In genomic region chr2:237126519-237126918, GRCh38 we compare ENCODE assay signal across 24 cellular contexts. TPM values are rescaled to one million over a fixed set of nuclear protein-coding genes. Genes with fewer than 3 reads are reported as not detected.
DNase-seq lines count a peak whose midpoint lies in the region; TF ChIP-seq lines count a peak whose summit lies in the region.
"Had no signal": no experiment of that assay in that cellular context is flagged by ENCODE, and none has a peak within 500 bp of the region (broad histone marks: within the 10 kb centered on the region; RNA-seq: fewer than 3 reads in every experiment).

No MANE protein-coding gene starts in this region.

- H3K14ac ChIP-seq in mesenchymal stem cell (ENCODE audit: low read length in 2 of 2): peak overlapping the region in 1 of 2 experiments; percentile 90

- DNase-seq in Peyer's patch (no peak), mesenchymal stem cell (no peak), NCI-H1105 treated with DMSO at 0.1 percent for 48 hours (lab: John Stamatoyannopoulos, UW) (no peak), C1 segment of cervical spinal cord (lab: John Stamatoyannopoulos, UW) (no peak), Calu3 (no peak), GM10248 (ENCODE audit: extremely low spot score) (no peak)
- DNase-seq: activated CD4-positive, alpha-beta T cell treated with anti-CD3 and anti-CD28 coated beads, Interleukin-2, amount 50 U/mL, for 1 hour; activated effector memory CD4-positive, alpha-beta T cell treated with Interleukin-2 at 50 U/mL for 16 hours; CD8-positive, alpha-beta T cell; cortex of kidney; DMS53; foreskin keratinocyte; KG1; kidney glomerular epithelial cell; MV-4-11; NCI-H187; NCI-H82; SJCRH30; stimulated activated CD4-positive, alpha-beta T cell treated with anti-CD3 and anti-CD28 coated beads, Interleukin-4, amount 100 ng/mL, for 4 hours; stimulated activated naive CD8-positive, alpha-beta T cell treated with anti-CD3 and anti-CD28 coated beads, Interleukin-15, amount 100 ng/mL, for 72 hours had no signal

- POLR2A ChIA-PET in GM10248 (lab: Yijun Ruan, JAX): no interaction called here

- H3K9me3 Mint-ChIP-seq in Calu3 (ENCODE audit: low read depth, unreplicated experiment): no peaks in the 10 kb centered on the region
- H3K9me3 Mint-ChIP-seq: CD8-positive, alpha-beta T cell; natural killer cell treated with Interleukin-12 subunit alpha and Interleukin-12 subunit beta and Interleukin-15 and Interleukin-18, amount 100 ng/mL, for 72 hours; stimulated activated naive CD8-positive, alpha-beta T cell treated with anti-CD3 and anti-CD28 coated beads, Interleukin-15, amount 100 ng/mL, for 72 hours had no signal

- H3K27me3 Mint-ChIP-seq in Calu3 (ENCODE audit: unreplicated experiment): no peaks in the 10 kb centered on the region
- H3K27me3 Mint-ChIP-seq: natural killer cell treated with Interleukin-12 subunit alpha and Interleukin-12 subunit beta and Interleukin-15 and Interleukin-18, amount 100 ng/mL, for 72 hours; stimulated activated naive CD8-positive, alpha-beta T cell treated with anti-CD3 and anti-CD28 coated beads, Interleukin-15, amount 100 ng/mL, for 72 hours had no signal

- H3K4me3 Mint-ChIP-seq in Calu3 (ENCODE audit: low read depth, unreplicated experiment): no peak overlapping the region
- H3K4me3 Mint-ChIP-seq: CD8-positive, alpha-beta T cell; natural killer cell treated with Interleukin-12 subunit alpha and Interleukin-12 subunit beta and Interleukin-15 and Interleukin-18, amount 100 ng/mL, for 72 hours; stimulated activated naive CD8-positive, alpha-beta T cell treated with anti-CD3 and anti-CD28 coated beads, Interleukin-15, amount 100 ng/mL, for 72 hours had no signal

- H3K4me1 ChIP-seq in ACC112 (ENCODE audit: control insufficient read depth, insufficient read depth, low read length, unreplicated experiment) (peaks cover 33% of the 10 kb centered on the region), Peyer's patch (peaks cover 0 to 7% (median 5%) of the 10 kb centered on the region in 4 donors), mesenchymal stem cell (ENCODE audit: control insufficient read depth, insufficient read depth, low read depth, low read length) (peaks cover 21% of the 10 kb centered on the region)

- peak overlapping the region; percentile 87 for H4K91ac ChIP-seq in mesenchymal stem cell (ENCODE audit: low read length)

- intact Hi-C loops in Calu3 (cut with micrococcal nuclease; ENCODE audit: unreplicated experiment): loop anchor here (10.0 kb wide), 1 partner anchor 448 kb away; no protein-coding TSS in a partner anchor

- WGBS in mesenchymal stem cell: 91% methylated on average over 8 of the region's 8 CpGs

- H3K4me2 ChIP-seq in mesenchymal stem cell (ENCODE audit: low read length, poor library complexity, severe bottlenecking): no peak overlapping the region

- no peak overlapping the region for H2BK5ac ChIP-seq in mesenchymal stem cell (ENCODE audit: low read depth, low read length, poor library complexity, severe bottlenecking)

- H2AFZ ChIP-seq in ACC112 (ENCODE audit: low read length, unreplicated experiment): no peak overlapping the region
- peak overlapping the region; percentile 8 for H2AFZ ChIP-seq in mesenchymal stem cell (ENCODE audit: low read depth, low read length)

- peak overlapping the region; percentile 34 to 98 for H3K18ac ChIP-seq in mesenchymal stem cell (ENCODE audit: low read depth in 1 of 2, low read length in 2 of 2)

- H3K9me3 ChIP-seq in Peyer's patch (no peaks in the 10 kb centered on the region), mesenchymal stem cell (ENCODE audit: control insufficient read depth, low read length) (peaks cover 5% of the 10 kb centered on the region)

- H2BK15ac ChIP-seq in mesenchymal stem cell (ENCODE audit: low read depth, poor library complexity, severe bottlenecking): peak overlapping the region; percentile 39

- H3K4ac ChIP-seq in mesenchymal stem cell (ENCODE audit: low read depth in 1 of 2, low read length in 2 of 2): peak overlapping the region; percentile 54 to 99

- no peaks in the 10 kb centered on the region for H3K4me1 Mint-ChIP-seq in Calu3 (ENCODE audit: low read depth, unreplicated experiment)

- no TSS peak for BruUV-seq in Calu3 (replicated peaks; lab: Mats Ljungman, UMichigan)

- no peak for TF ChIP-seq POLR2A in Peyer's patch (IDR thresholded peaks at IDR 0.05)

- H3K36me3 Mint-ChIP-seq in Calu3 (ENCODE audit: insufficient read depth, unreplicated experiment): no peaks in the 10 kb centered on the region
- H3K36me3 Mint-ChIP-seq: CD8-positive, alpha-beta T cell; natural killer cell treated with Interleukin-12 subunit alpha and Interleukin-12 subunit beta and Interleukin-15 and Interleukin-18, amount 100 ng/mL, for 72 hours had no signal

- H2BK120ac ChIP-seq in mesenchymal stem cell (ENCODE audit: low read depth, low read length): peak overlapping the region; percentile 90

- no peak overlapping the region for H3K23ac ChIP-seq in mesenchymal stem cell (ENCODE audit: low read length in 2 of 2)

- no peak overlapping the region for H3K4me3 ChIP-seq in ACC112 (ENCODE audit: low read depth, low read length)
- H3K4me3 ChIP-seq in Peyer's patch: no peak overlapping the region
- H3K4me3 ChIP-seq in mesenchymal stem cell (ENCODE audit: insufficient read depth in 1 of 2, low read depth in 1 of 2, low read length in 2 of 2): peak overlapping the region in 1 of 2 experiments; percentile 11
- H3K4me3 ChIP-seq in skin epidermis: no peak overlapping the region
- H3K4me3 ChIP-seq: SJCRH30 had no signal

- H3K36me3 ChIP-seq in ACC112 (ENCODE audit: insufficient read depth, low read length): 0 out of 2 replicates have a peak, but pooled peaks cover 3% of the 10 kb centered on the region
- no peaks in the 10 kb centered on the region for H3K36me3 ChIP-seq in Peyer's patch
- H3K36me3 ChIP-seq in mesenchymal stem cell (ENCODE audit: control insufficient read depth in 1 of 2, insufficient read depth in 2 of 2, low read depth in 1 of 2, low read length in 2 of 2): no peaks in the 10 kb centered on the region
- H3K36me3 ChIP-seq: SJCRH30 had no signal

- TF ChIP-seq CTCF in Peyer's patch (IDR thresholded peaks at IDR 0.05): no peak
- TF ChIP-seq CTCF in Calu3 (IDR thresholded peaks at IDR 0.05; ENCODE audit: unreplicated experiment): no peak
- TF ChIP-seq CTCF in GM10248 (IDR thresholded peaks at IDR 0.05; ENCODE audit: control extremely low read depth, extremely low read depth, low read depth, missing control alignments): no peak

- H3K27ac ChIP-seq in ACC112 (ENCODE audit: low read depth, low read length): peak overlapping the region; percentile 94
- peak overlapping the region in 3 of 4 donors; percentile 10 to 67 (median 21) for H3K27ac ChIP-seq in Peyer's patch
- H3K27ac ChIP-seq in mesenchymal stem cell (ENCODE audit: low read length, poor library complexity, severe bottlenecking): no peak overlapping the region
- peak overlapping the region in 20 of 21 experiments; percentile 37 to 96 (median 72) for H3K27ac ChIP-seq in skin epidermis
- H3K27ac ChIP-seq: foreskin keratinocyte, SJCRH30 had no signal

- H2AK5ac ChIP-seq in mesenchymal stem cell (ENCODE audit: low read length, severe bottlenecking): peak overlapping the region; percentile 60

- H3K79me2 ChIP-seq in ACC112 (ENCODE audit: control insufficient read depth, insufficient read depth, low read length, unreplicated experiment): no peaks in the 10 kb centered on the region

- H3K27ac Mint-ChIP-seq in Calu3 (ENCODE audit: unreplicated experiment): no peak overlapping the region
- H3K27ac Mint-ChIP-seq: CD8-positive, alpha-beta T cell; natural killer cell treated with Interleukin-12 subunit alpha and Interleukin-12 subunit beta and Interleukin-15 and Interleukin-18, amount 100 ng/mL, for 72 hours; progenitor cell of endocrine pancreas; stimulated activated naive CD8-positive, alpha-beta T cell treated with anti-CD3 and anti-CD28 coated beads, Interleukin-15, amount 100 ng/mL, for 72 hours had no signal

- CTCF ChIA-PET in Calu3 (lab: Charles Lee): no interaction called here
- CTCF ChIA-PET in GM10248 (lab: Yijun Ruan, JAX): no interaction called here

- H3K79me1 ChIP-seq in mesenchymal stem cell (replicated peaks; ENCODE audit: low read length, poor library complexity, severe bottlenecking): no peaks in the 10 kb centered on the region

- H3K27me3 ChIP-seq in ACC112 (ENCODE audit: insufficient read depth, low read length) (no peaks in the 10 kb centered on the region), Peyer's patch (no peaks in the 10 kb centered on the region), mesenchymal stem cell (ENCODE audit: control insufficient read depth in 1 of 2, insufficient read depth in 1 of 2, low read length in 2 of 2) (no peaks in the 10 kb centered on the region)
- H3K27me3 ChIP-seq: foreskin keratinocyte, SJCRH30 had no signal

- H2BK12ac ChIP-seq in mesenchymal stem cell (ENCODE audit: low read length in 2 of 2): peak overlapping the region; percentile 30 to 99

- H4K8ac ChIP-seq in mesenchymal stem cell (ENCODE audit: low read length): peak overlapping the region; percentile 97

- peak overlapping the region; percentile 88 for H3K9ac ChIP-seq in mesenchymal stem cell (ENCODE audit: low read length)

RNA-seq across cellular contexts. Expression of gene COPS8, which starts 40.8 kb away (rescaled TPM):
- total RNA-seq in Peyer's patch (10 to 100 TPM; 29.0 to 55.3 (median 30.1) TPM), Calu3 (2022) (49.9 and 54.5 TPM in 2 replicates)
- 45.9 TPM for polyA plus RNA-seq in mesenchymal stem cell (2013, experiment 1 of 2)
- polyA plus RNA-seq in mesenchymal stem cell (2013, experiment 2 of 2): 46.7 TPM
